Comparison of ENCODE assay signal across 15 cellular contexts in genomic region chr1:23416964-23417363, GRCh38. TPM values are rescaled to one million over a fixed set of nuclear protein-coding genes. Genes with fewer than 3 reads are reported as not detected.
"Had no signal": no experiment of that assay in that cellular context is flagged by ENCODE, and none has a peak within 500 bp of the region (broad histone marks: within the 10 kb centered on the region; RNA-seq: fewer than 3 reads in every experiment).

No MANE protein-coding gene starts in this region.

- H3K36me3 ChIP-seq: SJSA1 had no signal

- H3K27me3 ChIP-seq: SJSA1 had no signal

- H3K9me3 ChIP-seq: SJSA1 had no signal

- ATAC-seq: Panc1, PC-3 had no signal

- DNase-seq: IMR-90; Kasumi-1; MM.1S; NCI-H1092 treated with DMSO at 0.1 percent for 48 hours; NCI-H1436; NCI-H187; NCI-H226; NCI-H526; NK-92 treated with Interleukin-12 subunit alpha and Interleukin-12 subunit beta, amount 100 ng/mL, for 24 hours; PC-3 had no signal

- H3K4me3 ChIP-seq: SJSA1, SK-N-MC had no signal

- H3K27ac ChIP-seq: KMS-11, SJSA1, SK-N-MC had no signal

RNA-seq across cellular contexts. Expression of gene TCEA3, which starts 7.6 kb away (rescaled TPM):
- total RNA-seq: OCI-LY7 had no signal
